Comparison of ENCODE assay signal across 8 cellular contexts in genomic region chr1:158095737-158096335, GRCh38.
A peak's percentile ranks its signal among the peaks of the same experiment; 100 is the strongest.
DNase-seq lines count a peak whose midpoint lies in the region; ATAC-seq and TF ChIP-seq lines count a peak whose summit lies in the region.

No MANE protein-coding gene starts in this region.

- in situ Hi-C loops in KBM-7 (cut with MboI; ENCODE audit: low pct_unique_long_range_greater_than_20kb, low sequenced_read_pairs) = loop anchor here (10.0 kb wide), 1 partner anchor 111 kb away; no protein-coding TSS in a partner anchor

- H3K9me3 ChIP-seq in iPS DF 6.9 (ENCODE audit: control insufficient read depth, insufficient read depth, low read length) = no peaks in the 10 kb centered on the region
- H3K9me3 ChIP-seq in thoracic aorta = no peaks in the 10 kb centered on the region

- peak; percentile 67 for TF ChIP-seq CTCF in thoracic aorta (IDR thresholded peaks at IDR 0.05)

- CTCF ChIA-PET in activated naive CD4-positive, alpha-beta T cell treated with anti-CD3 and anti-CD28 coated beads for 36 hours (lab: Charles Lee) = interaction anchor here (0.6 to 4.2 kb wide), 9 partner anchors 9 to 111 kb away, joined by 3 to 38 read pairs (median 5); no protein-coding TSS in a partner anchor

- H3K27ac Mint-ChIP-seq in activated naive CD4-positive, alpha-beta T cell treated with anti-CD3 and anti-CD28 coated beads for 36 hours = no peak overlapping the region
- H3K27ac Mint-ChIP-seq in activated T-helper 2 cell treated with anti-CD3 and anti-CD28 coated beads, Interferon-gamma antibody, Interleukin-2, Interleukin-4, amounts not matched to agents 10 μg/mL and 5 μg/mL and 100 μg/mL, durations not matched to agents 14 hours and 24 hours and 36 hours = no peak overlapping the region

- DNase-seq in activated naive CD4-positive, alpha-beta T cell treated with anti-CD3 and anti-CD28 coated beads for 36 hours = peak; percentile 57
- DNase-seq in activated naive CD4-positive, alpha-beta T cell treated with Interleukin-2 at 50 U/mL for 16 hours = no peak
- DNase-seq in KBM-7 (peak; percentile 57), iPS DF 6.9 (ENCODE audit: low read depth, low spot score) (peak; percentile 75), thoracic aorta (ENCODE audit: low spot score) (no peak), inferior parietal cortex (ENCODE audit: extremely low spot score) (no peak)
- peak; percentile 13 for DNase-seq in activated T-helper 2 cell treated with anti-CD3 and anti-CD28 coated beads, Interferon-gamma antibody, Interleukin-2, Interleukin-4, amounts not matched to agents 10 μg/mL and 5 μg/mL and 100 μg/mL, durations not matched to agents 14 hours and 24 hours and 36 hours (ENCODE audit: low spot score)
- no peak for DNase-seq in central memory CD4-positive, alpha-beta T cell

- H3K4me3 ChIP-seq in iPS DF 6.9 (ENCODE audit: low read length) = no peak overlapping the region
- H3K4me3 ChIP-seq in thoracic aorta = no peak overlapping the region

- H3K27me3 ChIP-seq in iPS DF 6.9 (ENCODE audit: control insufficient read depth, insufficient read depth, low read length) = no peaks in the 10 kb centered on the region
- no peaks in the 10 kb centered on the region for H3K27me3 ChIP-seq in thoracic aorta (replicated peaks; ENCODE audit: insufficient read depth)

- no peaks in the 10 kb centered on the region for H3K27me3 Mint-ChIP-seq in activated naive CD4-positive, alpha-beta T cell treated with anti-CD3 and anti-CD28 coated beads for 36 hours (ENCODE audit: low read depth)
- H3K27me3 Mint-ChIP-seq in activated T-helper 2 cell treated with anti-CD3 and anti-CD28 coated beads, Interferon-gamma antibody, Interleukin-2, Interleukin-4, amounts not matched to agents 10 μg/mL and 5 μg/mL and 100 μg/mL, durations not matched to agents 14 hours and 24 hours and 36 hours (ENCODE audit: low read depth) = peaks cover 2% of the 10 kb centered on the region

- H3K4me3 Mint-ChIP-seq in activated naive CD4-positive, alpha-beta T cell treated with anti-CD3 and anti-CD28 coated beads for 36 hours = no peak overlapping the region
- H3K4me3 Mint-ChIP-seq in activated T-helper 2 cell treated with anti-CD3 and anti-CD28 coated beads, Interferon-gamma antibody, Interleukin-2, Interleukin-4, amounts not matched to agents 10 μg/mL and 5 μg/mL and 100 μg/mL, durations not matched to agents 14 hours and 24 hours and 36 hours (ENCODE audit: low read depth) = no peak overlapping the region

- H3K36me3 Mint-ChIP-seq in activated naive CD4-positive, alpha-beta T cell treated with anti-CD3 and anti-CD28 coated beads for 36 hours (ENCODE audit: low read depth) = no peaks in the 10 kb centered on the region
- H3K36me3 Mint-ChIP-seq in activated T-helper 2 cell treated with anti-CD3 and anti-CD28 coated beads, Interferon-gamma antibody, Interleukin-2, Interleukin-4, amounts not matched to agents 10 μg/mL and 5 μg/mL and 100 μg/mL, durations not matched to agents 14 hours and 24 hours and 36 hours (ENCODE audit: low read depth) = no peaks in the 10 kb centered on the region

- intact Hi-C loops in activated naive CD4-positive, alpha-beta T cell treated with anti-CD3 and anti-CD28 coated beads for 36 hours (cut with micrococcal nuclease) = loop anchor here (1.0 to 2.0 kb wide), 3 partner anchors 17 to 29 kb away; no protein-coding TSS in a partner anchor
- intact Hi-C loops in activated T-helper 2 cell treated with anti-CD3 and anti-CD28 coated beads, Interferon-gamma antibody, Interleukin-2, Interleukin-4, amounts not matched to agents 10 μg/mL and 5 μg/mL and 100 μg/mL, durations not matched to agents 14 hours and 24 hours and 36 hours (cut with micrococcal nuclease) = no loop called here

- no peak for ATAC-seq in thoracic aorta (ENCODE audit: insufficient number of reproducible peaks, low FRiP score, low read depth)

- no peaks in the 10 kb centered on the region for H3K9me3 Mint-ChIP-seq in activated naive CD4-positive, alpha-beta T cell treated with anti-CD3 and anti-CD28 coated beads for 36 hours
- no peaks in the 10 kb centered on the region for H3K9me3 Mint-ChIP-seq in activated T-helper 2 cell treated with anti-CD3 and anti-CD28 coated beads, Interferon-gamma antibody, Interleukin-2, Interleukin-4, amounts not matched to agents 10 μg/mL and 5 μg/mL and 100 μg/mL, durations not matched to agents 14 hours and 24 hours and 36 hours

- peaks cover 23% of the 10 kb centered on the region for H3K36me3 ChIP-seq in iPS DF 6.9 (ENCODE audit: control insufficient read depth, insufficient read depth, low read length)
- H3K36me3 ChIP-seq in thoracic aorta = peaks cover 39% of the 10 kb centered on the region

- no peaks in the 10 kb centered on the region for H3K4me1 Mint-ChIP-seq in activated naive CD4-positive, alpha-beta T cell treated with anti-CD3 and anti-CD28 coated beads for 36 hours (ENCODE audit: low read depth)
- H3K4me1 Mint-ChIP-seq in activated T-helper 2 cell treated with anti-CD3 and anti-CD28 coated beads, Interferon-gamma antibody, Interleukin-2, Interleukin-4, amounts not matched to agents 10 μg/mL and 5 μg/mL and 100 μg/mL, durations not matched to agents 14 hours and 24 hours and 36 hours (ENCODE audit: low read depth) = no peaks in the 10 kb centered on the region

- H3K4me1 ChIP-seq in iPS DF 6.9 (ENCODE audit: control insufficient read depth, insufficient read depth, low read length) (peaks cover 10% of the 10 kb centered on the region), thoracic aorta (ENCODE audit: control insufficient read depth in 1 of 2, low read depth in 2 of 2) (no peaks in the 10 kb centered on the region)

- WGBS in iPS DF 6.9 (ENCODE audit: insufficient coverage, insufficient read length) = no CpG with 5 or more reads among the region's 4 CpGs

- no peak overlapping the region for H3K27ac ChIP-seq in iPS DF 6.9 (ENCODE audit: low read length)
- no peak overlapping the region for H3K27ac ChIP-seq in thoracic aorta

Comparison
In these comparisons a context has a peak if more than half of its experiments do, and no peak if none do; other contexts are left out.
1. DNase-seq: peak in activated naive CD4-positive, alpha-beta T cell treated with anti-CD3 and anti-CD28 coated beads for 36 hours (single experiment), KBM-7 (single experiment), activated T-helper 2 cell treated with anti-CD3 and anti-CD28 coated beads, Interferon-gamma antibody, Interleukin-2, Interleukin-4, amounts not matched to agents 10 μg/mL and 5 μg/mL and 100 μg/mL, durations not matched to agents 14 hours and 24 hours and 36 hours (single experiment) and iPS DF 6.9 (single experiment); none in activated naive CD4-positive, alpha-beta T cell treated with Interleukin-2 at 50 U/mL for 16 hours (single experiment), thoracic aorta (single experiment), inferior parietal cortex (single experiment) and central memory CD4-positive, alpha-beta T cell (single experiment).